In the genomic region with DNA sequence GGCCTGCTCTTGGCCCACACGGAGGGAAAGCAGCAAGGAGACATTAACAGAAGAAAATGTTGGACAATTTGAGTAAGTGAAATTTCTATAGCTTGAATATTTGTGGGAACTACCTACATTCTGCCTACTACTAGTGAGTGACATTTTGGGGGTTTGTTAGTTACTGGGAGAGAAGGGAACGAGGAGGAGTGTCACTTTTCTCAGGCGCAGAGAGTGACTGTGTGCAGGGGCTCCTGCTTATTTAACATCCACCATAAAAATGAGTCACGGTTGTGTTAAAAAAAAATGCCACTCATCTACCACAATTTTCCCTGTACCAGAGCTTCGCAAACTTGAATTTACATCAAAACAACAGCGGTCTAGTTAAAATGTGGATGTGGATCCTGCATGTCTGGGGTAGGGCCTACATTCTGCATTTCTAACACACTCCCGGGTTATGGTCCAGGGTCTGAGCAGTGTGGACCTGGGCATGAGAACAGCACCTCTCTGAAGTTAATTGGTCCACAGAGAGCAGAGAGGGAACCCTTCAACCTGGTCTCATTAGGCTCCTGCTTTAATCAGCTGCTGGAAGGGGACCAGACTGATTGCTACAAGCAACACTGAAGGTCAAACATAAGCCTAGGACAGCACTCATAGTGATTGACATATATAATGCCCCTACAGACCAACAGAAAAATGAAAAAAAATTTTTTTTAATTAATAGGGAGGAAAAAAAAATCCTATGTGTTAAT, we compare ENCODE assay signal across 24 cellular contexts.
"Had no signal": no experiment of that assay in that cellular context is flagged by ENCODE, and none has a peak within 500 bp of the region (broad histone marks: within the 10 kb centered on the region; RNA-seq: fewer than 3 reads in every experiment).

No MANE protein-coding gene starts in this region.

- DNase-seq: activated CD4-positive, alpha-beta T cell treated with anti-CD3 and anti-CD28 coated beads for 1 hour; activated naive CD4-positive, alpha-beta T cell; activated T-cell treated with anti-CD3 and anti-CD28 coated beads, Interleukin-2, amount 50 U/mL, for 1 hour; adrenal gland; brain microvascular endothelial cell; central memory CD4-positive, alpha-beta T cell; dermis blood vessel endothelial cell; effector memory CD4-positive, alpha-beta T cell; hippocampal formation; mucosa of descending colon; sigmoid colon; stimulated activated CD4-positive, alpha-beta T cell treated with anti-CD3 and anti-CD28 coated beads, Interleukin-15, amount 100 ng/mL, for 24 hours; stimulated activated naive B cell treated with anti-CD40 and anti-IgM and Interleukin-4, amounts not matched to agents 10 μg/mL and 1 μg/mL and 100 μg/mL, for 72 hours; T-cell; upper lobe of left lung; WERI-Rb-1 had no signal

- H3K4me3 Mint-ChIP-seq: activated naive CD8-positive, alpha-beta T cell; memory B cell; stimulated activated naive B cell treated with anti-CD40 and anti-IgM and Interleukin-4, amounts not matched to agents 10 μg/mL and 1 μg/mL and 100 μg/mL, for 72 hours; T-cell; T-helper 2 cell treated with Interferon-gamma antibody and Interleukin-4, amounts not matched to agents 5 μg/mL and 100 μg/mL, for 36 hours had no signal

- H3K9me3 ChIP-seq: adrenal gland, ascending aorta, mucosa of descending colon, sigmoid colon, upper lobe of left lung had no signal

- H3K4me2 ChIP-seq: smooth muscle cell had no signal

- H3K27me3 Mint-ChIP-seq: activated naive CD8-positive, alpha-beta T cell; memory B cell; stimulated activated naive B cell treated with anti-CD40 and anti-IgM and Interleukin-4, amounts not matched to agents 10 μg/mL and 1 μg/mL and 100 μg/mL, for 72 hours had no signal

- H3K4me1 Mint-ChIP-seq: stimulated activated naive B cell treated with anti-CD40 and anti-IgM and Interleukin-4, amounts not matched to agents 10 μg/mL and 1 μg/mL and 100 μg/mL, for 72 hours had no signal

- H3K36me3 ChIP-seq: adrenal gland, ascending aorta, brain microvascular endothelial cell, sigmoid colon, WERI-Rb-1 had no signal

- H3K36me3 Mint-ChIP-seq: activated naive CD8-positive, alpha-beta T cell; memory B cell; stimulated activated naive B cell treated with anti-CD40 and anti-IgM and Interleukin-4, amounts not matched to agents 10 μg/mL and 1 μg/mL and 100 μg/mL, for 72 hours; T-cell had no signal

- H3K27ac Mint-ChIP-seq: activated naive CD8-positive, alpha-beta T cell; memory B cell; stimulated activated naive B cell treated with anti-CD40 and anti-IgM and Interleukin-4, amounts not matched to agents 10 μg/mL and 1 μg/mL and 100 μg/mL, for 72 hours; T-cell; T-helper 2 cell treated with Interferon-gamma antibody and Interleukin-4, amounts not matched to agents 5 μg/mL and 100 μg/mL, for 36 hours had no signal

- FAIRE-seq: endothelial cell of umbilical vein, islet of Langerhans had no signal

- H3K4me3 ChIP-seq: adrenal gland, ascending aorta, mucosa of descending colon, sigmoid colon, smooth muscle cell, upper lobe of left lung had no signal

- H3K27ac ChIP-seq: adrenal gland, ascending aorta, brain microvascular endothelial cell, sigmoid colon, upper lobe of left lung, WERI-Rb-1 had no signal

- H3K9me3 Mint-ChIP-seq: memory B cell; stimulated activated naive B cell treated with anti-CD40 and anti-IgM and Interleukin-4, amounts not matched to agents 10 μg/mL and 1 μg/mL and 100 μg/mL, for 72 hours; T-cell; T-helper 2 cell treated with Interferon-gamma antibody and Interleukin-4, amounts not matched to agents 5 μg/mL and 100 μg/mL, for 36 hours had no signal

- H3K4me1 ChIP-seq: adrenal gland, ascending aorta had no signal

- H3K27me3 ChIP-seq: adrenal gland, ascending aorta, brain microvascular endothelial cell, sigmoid colon, upper lobe of left lung had no signal

- ATAC-seq: esophagus mucosa; mucosa of descending colon; stimulated activated naive B cell treated with anti-CD40 and anti-IgM and Interleukin-4, amounts not matched to agents 10 μg/mL and 1 μg/mL and 100 μg/mL, for 72 hours; T-cell had no signal
